In genomic region chr19:45779231-45780145, GRCh38 we compare ENCODE assay signal across 8 cellular contexts. TPM values are rescaled to one million over a fixed set of nuclear protein-coding genes. Genes with fewer than 3 reads are reported as not detected.
DNase-seq lines count a peak whose midpoint lies in the region; ATAC-seq, FAIRE-seq and TF ChIP-seq lines count a peak whose summit lies in the region.

No MANE protein-coding gene starts in this region.

- peaks cover 40% of the 10 kb centered on the region for H3K36me3 Mint-ChIP-seq in activated T-helper 17 cell treated with anti-CD3 and anti-CD28 coated beads, Interleukin-2, amount 50 U/mL, for 72 hours (ENCODE audit: low read depth)
- H3K36me3 Mint-ChIP-seq in progenitor cell of endocrine pancreas (ENCODE audit: insufficient read depth): peaks cover 22% of the 10 kb centered on the region

- H3K79me2 ChIP-seq in OCI-LY7 (ENCODE audit: insufficient read depth, low read depth, low read length): no peaks in the 10 kb centered on the region

- no peaks in the 10 kb centered on the region; the same call in 1 of the 2 replicates for H4K20me1 ChIP-seq in OCI-LY7 (ENCODE audit: insufficient read depth, low read length)

- TF ChIP-seq CTCF in AG04449 (IDR thresholded peaks at IDR 0.05; ENCODE audit: insufficient read depth, low read length, missing control alignments): peak; percentile 40
- TF ChIP-seq CTCF in HL-60 (IDR thresholded peaks at IDR 0.05; ENCODE audit: insufficient read depth, low read length): peak; percentile 47
- peak; percentile 90 for TF ChIP-seq CTCF in OCI-LY7 (conservative IDR thresholded peaks at IDR 0.05; ENCODE audit: low read length)
- peak; percentile 69 for TF ChIP-seq CTCF in progenitor cell of endocrine pancreas (IDR thresholded peaks at IDR 0.05; ENCODE audit: unreplicated experiment)
- TF ChIP-seq CTCF in uterus (IDR thresholded peaks at IDR 0.05): peak; percentile 36 to 77 (median 64)

- H3K4me2 ChIP-seq in OCI-LY7 (ENCODE audit: low read length): peak overlapping the region; percentile 67

- intact Hi-C loops in OCI-LY7 (cut with micrococcal nuclease; ENCODE audit: unreplicated experiment) (loop anchor here (1.0 kb wide), 1 partner anchor 9 kb away; no protein-coding TSS in a partner anchor), uterus (cut with DNase I; ENCODE audit: low total_unique reads) (no loop called here)

- H3K27me3 ChIP-seq in HL-60 (ENCODE audit: insufficient read depth, poor library complexity, severe bottlenecking): peaks cover 59% of the 10 kb centered on the region
- no peaks in the 10 kb centered on the region for H3K27me3 ChIP-seq in uterus

- H3K27ac Mint-ChIP-seq in activated T-helper 17 cell treated with anti-CD3 and anti-CD28 coated beads, Interleukin-2, amount 50 U/mL, for 72 hours: peak overlapping the region; percentile 77
- H3K27ac Mint-ChIP-seq in progenitor cell of endocrine pancreas: peak overlapping the region; percentile 79

- peak; percentile 95 for ATAC-seq in activated T-helper 17 cell treated with anti-CD3 and anti-CD28 coated beads, Interleukin-2, amount 50 U/mL, for 72 hours (replicated peaks)

- no peak overlapping the region for H2AFZ ChIP-seq in OCI-LY7 (ENCODE audit: low read length)

- DNase-seq in AG04449 (ENCODE audit: low read depth, low spot score) (no peak), GM19239 (ENCODE audit: insufficient read length, low spot score) (peak; percentile 97), HL-60 (ENCODE audit: low read depth in 1 of 2, low spot score in 1 of 2) (peak in 1 of 2 experiments; percentile 73), OCI-LY7 (ENCODE audit: low spot score) (peak; percentile 86), germinal center (ENCODE audit: low spot score) (peak; percentile 94), progenitor cell of endocrine pancreas (ENCODE audit: low spot score, unreplicated experiment) (peak; percentile 70), uterus (peak; percentile 94 to 96)

- peaks cover 12% of the 10 kb centered on the region for H3K27me3 Mint-ChIP-seq in activated T-helper 17 cell treated with anti-CD3 and anti-CD28 coated beads, Interleukin-2, amount 50 U/mL, for 72 hours
- H3K27me3 Mint-ChIP-seq in progenitor cell of endocrine pancreas: no peaks in the 10 kb centered on the region

- no peaks in the 10 kb centered on the region for H3K9me3 Mint-ChIP-seq in activated T-helper 17 cell treated with anti-CD3 and anti-CD28 coated beads, Interleukin-2, amount 50 U/mL, for 72 hours
- no peaks in the 10 kb centered on the region for H3K9me3 Mint-ChIP-seq in progenitor cell of endocrine pancreas (ENCODE audit: low read depth)

- H3K36me3 ChIP-seq in OCI-LY7 (ENCODE audit: insufficient read depth, low read length): peaks cover 7% of the 10 kb centered on the region; the same call in 1 of the 2 replicates
- no peaks in the 10 kb centered on the region for H3K36me3 ChIP-seq in uterus

- no peaks in the 10 kb centered on the region for H3K9me2 ChIP-seq in OCI-LY7 (ENCODE audit: insufficient read depth, low read length)

- peaks cover 12% of the 10 kb centered on the region for H3K4me1 ChIP-seq in OCI-LY7 (ENCODE audit: insufficient read depth, low read length, poor library complexity, severe bottlenecking)
- peaks cover 6 to 9% of the 10 kb centered on the region in 2 donors for H3K4me1 ChIP-seq in uterus

- POLR2A ChIA-PET in AG04449 (lab: Yijun Ruan, JAX): interaction anchor here (0.9 kb wide), 1 partner anchor 9 kb away, joined by 5 read pairs; no protein-coding TSS in a partner anchor
- POLR2A ChIA-PET in OCI-LY7 (lab: Charles Lee): interaction anchor here (0.5 to 0.6 kb wide), 2 partner anchors 49 to 114 kb away, joined by 3 to 6 read pairs; no protein-coding TSS in a partner anchor

- H3K9me3 ChIP-seq in OCI-LY7 (ENCODE audit: low read length) (no peaks in the 10 kb centered on the region), uterus (no peaks in the 10 kb centered on the region)

- H3K4me3 Mint-ChIP-seq in activated T-helper 17 cell treated with anti-CD3 and anti-CD28 coated beads, Interleukin-2, amount 50 U/mL, for 72 hours: peak overlapping the region; percentile 82
- peak overlapping the region; percentile 63 for H3K4me3 Mint-ChIP-seq in progenitor cell of endocrine pancreas (ENCODE audit: low read depth)

- CTCF ChIA-PET in AG04449 (lab: Yijun Ruan, JAX) (interaction anchor here (1.0 to 2.7 kb wide), 5 partner anchors 10 to 21 kb away, joined by 3 to 17 read pairs (median 4); partner anchors contain the start of gene SIX5), OCI-LY7 (lab: Charles Lee; ENCODE audit: unreplicated experiment) (interaction anchor here (0.6 to 1.1 kb wide), 2 partner anchors 10 to 52 kb away, joined by 3 read pairs; partner anchors contain the start of gene SIX5)

- H3K4me3 ChIP-seq in AG04449 (ENCODE audit: low read depth, low read length): peak overlapping the region; percentile 23
- no peak overlapping the region for H3K4me3 ChIP-seq in HL-60 (replicated peaks; ENCODE audit: insufficient read depth, low read length)
- peak overlapping the region; percentile 51 for H3K4me3 ChIP-seq in OCI-LY7 (ENCODE audit: low read depth, low read length, poor library complexity, severe bottlenecking)
- peak overlapping the region; percentile 48 to 78 for H3K4me3 ChIP-seq in uterus

- BruUV-seq in OCI-LY7 (replicated peaks; lab: Mats Ljungman, UMichigan): no TSS peak

- no peak for TF ChIP-seq POLR2A in uterus (IDR thresholded peaks at IDR 0.05)

- FAIRE-seq in GM19239 (lab: Jason Lieb, UNC): peak; percentile 95

- peaks cover 14% of the 10 kb centered on the region for H3K4me1 Mint-ChIP-seq in activated T-helper 17 cell treated with anti-CD3 and anti-CD28 coated beads, Interleukin-2, amount 50 U/mL, for 72 hours
- peaks cover 12% of the 10 kb centered on the region for H3K4me1 Mint-ChIP-seq in progenitor cell of endocrine pancreas (ENCODE audit: low read depth)

- H3K27ac ChIP-seq in HL-60 (replicated peaks) (no peak overlapping the region), OCI-LY7 (ENCODE audit: low read depth, low read length, poor library complexity, severe bottlenecking) (no peak overlapping the region), uterus (peak overlapping the region; percentile 93 to 97)

RNA-seq across cellular contexts. Expression of gene DMPK, which starts 2.8 kb away (rescaled TPM):
- total RNA-seq in OCI-LY7 (2014; rRNA removed; shearing (Covaris generic)): 12.8 and 14.9 TPM in 2 replicates
- total RNA-seq in OCI-LY7 (2022) (34.7 and 46.9 TPM in 2 replicates), progenitor cell of endocrine pancreas (117 and 122 TPM in 2 replicates), uterus (100 to 1,000 TPM in 1 of 4 donors, 10 to 100 TPM in 3; 15.3 to 211 (median 43.8) TPM)
- 10 to 100 TPM; 18.1 to 24.6 TPM for total RNA-seq in activated T-helper 17 cell treated with anti-CD3 and anti-CD28 coated beads, Interleukin-2, amount 50 U/mL, for 72 hours

RNA-seq across cellular contexts. Expression of gene SIX5, which starts 10.4 kb away (rescaled TPM):
- total RNA-seq in OCI-LY7 (2014; rRNA removed; shearing (Covaris generic)): 9.4 and 10.2 TPM in 2 replicates
- 15.2 and 18.6 TPM in 2 replicates for total RNA-seq in OCI-LY7 (2022)
- total RNA-seq in activated T-helper 17 cell treated with anti-CD3 and anti-CD28 coated beads, Interleukin-2, amount 50 U/mL, for 72 hours: 1 to 10 TPM; 1.2 to 2.4 TPM
- total RNA-seq in progenitor cell of endocrine pancreas: 36.9 and 42.3 TPM in 2 replicates
- 10 to 100 TPM in 2 of 4 donors, 1 to 10 TPM in 2; 4.4 to 48.9 (median 12.5) TPM for total RNA-seq in uterus

RNA-seq across cellular contexts. Expression of gene DMWD, which starts 13.2 kb away (rescaled TPM):
- total RNA-seq in OCI-LY7 (2014; rRNA removed; shearing (Covaris generic)): 27.1 and 43.2 TPM in 2 replicates
- total RNA-seq in OCI-LY7 (2022) (44.0 and 57.3 TPM in 2 replicates), progenitor cell of endocrine pancreas (99.4 and 108 TPM in 2 replicates), uterus (100 to 1,000 TPM in 1 of 4 donors, 10 to 100 TPM in 2, 1 to 10 TPM in 1; 4.4 to 103 (median 36.9) TPM)
- 10 to 100 TPM; 33.1 to 38.9 TPM for total RNA-seq in activated T-helper 17 cell treated with anti-CD3 and anti-CD28 coated beads, Interleukin-2, amount 50 U/mL, for 72 hours

RNA-seq across cellular contexts. Expression of gene RSPH6A, which starts 35.6 kb away (rescaled TPM):
- total RNA-seq in OCI-LY7 (2014; rRNA removed; shearing (Covaris generic)): 0.16 and 0.21 TPM in 2 replicates
- total RNA-seq in OCI-LY7 (2022) (0.63 and 0.72 TPM in 2 replicates), progenitor cell of endocrine pancreas (0.42 and 0.48 TPM in 2 replicates), uterus (under 1 TPM in 2 of 4 donors, not detected in 2; 0.14 to 0.40 TPM)
- under 1 TPM; 0.26 to 0.40 TPM for total RNA-seq in activated T-helper 17 cell treated with anti-CD3 and anti-CD28 coated beads, Interleukin-2, amount 50 U/mL, for 72 hours

RNA-seq across cellular contexts. Expression of gene MEIOSIN, which starts 46.2 kb away (rescaled TPM):
- total RNA-seq in OCI-LY7 (2014; rRNA removed; shearing (Covaris generic)): not detected in 2 replicates
- total RNA-seq in OCI-LY7 (2022) (not detected in 2 replicates), progenitor cell of endocrine pancreas (not detected in 2 replicates), uterus (not detected)
- total RNA-seq in activated T-helper 17 cell treated with anti-CD3 and anti-CD28 coated beads, Interleukin-2, amount 50 U/mL, for 72 hours: under 1 TPM in 1 of 2 donors, not detected in 1; 0.37 TPM

Comparison
In these comparisons a context has a peak if more than half of its experiments do, and no peak if none do; other contexts are left out.
1. CTCF ChIP-seq: peak in every context shown above with its lines; median percentile 90 in OCI-LY7; 69 in progenitor cell of endocrine pancreas; 64 in uterus; 47 in HL-60; 40 in AG04449.
2. H3K27ac ChIP-seq: peak in uterus (2 of 2); none in HL-60 (single experiment) and OCI-LY7 (single experiment).